In genomic region chr6:16141514-16141913, GRCh38 we compare ENCODE assay signal across 15 cellular contexts. TPM values are rescaled to one million over a fixed set of nuclear protein-coding genes. Genes with fewer than 3 reads are reported as not detected.
DNase-seq lines count a peak whose midpoint lies in the region; ATAC-seq and TF ChIP-seq lines count a peak whose summit lies in the region.
"Had no signal": no experiment of that assay in that cellular context is flagged by ENCODE, and none has a peak within 500 bp of the region (broad histone marks: within the 10 kb centered on the region; RNA-seq: fewer than 3 reads in every experiment).

No MANE protein-coding gene starts in this region.

- no peak overlapping the region for H2BK12ac ChIP-seq in trophoblast cell (ENCODE audit: low read length)

- H2BK120ac ChIP-seq in trophoblast cell (ENCODE audit: insufficient read depth, low read length, poor library complexity): no peak overlapping the region

- H2BK5ac ChIP-seq in trophoblast cell (ENCODE audit: low read depth, low read length, poor library complexity): no peak overlapping the region

- H3K4me1 ChIP-seq in right cardiac atrium (ENCODE audit: control insufficient read depth, insufficient read depth, low read length) (peaks cover 8% of the 10 kb centered on the region), trophoblast cell (ENCODE audit: control insufficient read depth in 1 of 2, insufficient read depth in 2 of 2, low read length in 2 of 2) (no peaks in the 10 kb centered on the region)

- ATAC-seq in Right ventricle myocardium inferior (peak; percentile 66), right cardiac atrium (no peak), T-helper 17 cell (no peak)
- ATAC-seq in CD4-positive, alpha-beta T cell (ENCODE audit: poor library complexity): no peak
- ATAC-seq: CD8-positive, alpha-beta T cell had no signal

- H3K4me3 ChIP-seq in right cardiac atrium (ENCODE audit: low read length) (no peak overlapping the region), trophoblast cell (ENCODE audit: low read depth, low read length) (no peak overlapping the region)

- no peak overlapping the region for H4K91ac ChIP-seq in trophoblast cell (ENCODE audit: low read depth, low read length)

- H2AK5ac ChIP-seq in trophoblast cell (ENCODE audit: low read length): no peak overlapping the region

- no peak overlapping the region for H4K12ac ChIP-seq in trophoblast cell (ENCODE audit: low read depth, low read length)

- H3K27ac Mint-ChIP-seq in T-helper 17 cell (peak overlapping the region; percentile 90), type B pancreatic cell (peak overlapping the region; percentile 14)
- H3K27ac Mint-ChIP-seq in CD4-positive, alpha-beta T cell: no peak overlapping the region
- H3K27ac Mint-ChIP-seq: B cell; CD8-positive, alpha-beta T cell; H9 had no signal

- H3K27ac ChIP-seq in right cardiac atrium (ENCODE audit: low read length): no peak overlapping the region
- H3K27ac ChIP-seq in trophoblast cell (ENCODE audit: low read depth, low read length): no peak overlapping the region
- no peak overlapping the region for H3K27ac ChIP-seq in CD4-positive, alpha-beta T cell (ENCODE audit: low read depth, low read length)
- H3K27ac ChIP-seq: C4-2B had no signal

- H3K4me3 Mint-ChIP-seq in T-helper 17 cell: peak overlapping the region; percentile 43
- H3K4me3 Mint-ChIP-seq in type B pancreatic cell: no peak overlapping the region
- H3K4me3 Mint-ChIP-seq in CD4-positive, alpha-beta T cell: no peak overlapping the region
- H3K4me3 Mint-ChIP-seq: B cell; CD8-positive, alpha-beta T cell; H9 had no signal

- no peak overlapping the region for H3K9ac ChIP-seq in trophoblast cell (ENCODE audit: low read length)

- H2AFZ ChIP-seq in trophoblast cell (ENCODE audit: insufficient read depth, low read length, poor library complexity): no peak overlapping the region

- H3K27me3 ChIP-seq in right cardiac atrium (ENCODE audit: control insufficient read depth, insufficient read depth) (no peaks in the 10 kb centered on the region), trophoblast cell (ENCODE audit: insufficient read depth, low read length) (no peaks in the 10 kb centered on the region)
- H3K27me3 ChIP-seq in CD4-positive, alpha-beta T cell (ENCODE audit: control insufficient read depth, insufficient read depth, low read length): no peaks in the 10 kb centered on the region

- DNase-seq in Right ventricle myocardium inferior (ENCODE audit: missing footprints) (no peak), right cardiac atrium (no peak), T-helper 17 cell (no peak), trophoblast cell (no peak), type B pancreatic cell (ENCODE audit: extremely low spot score, unreplicated experiment) (no peak), SKM-1 (lab: John Stamatoyannopoulos, UW; ENCODE audit: unreplicated experiment) (no peak)
- DNase-seq in CD4-positive, alpha-beta T cell: no peak
- DNase-seq: CD8-positive, alpha-beta T cell; COR-L47; DND-41; GDM1; GOT3; H9 had no signal

- no peaks in the 10 kb centered on the region for H3K9me3 Mint-ChIP-seq in type B pancreatic cell
- no peaks in the 10 kb centered on the region for H3K9me3 Mint-ChIP-seq in CD4-positive, alpha-beta T cell
- H3K9me3 Mint-ChIP-seq: CD8-positive, alpha-beta T cell had no signal

- peaks cover 24 to 41% of the 10 kb centered on the region in 2 experiments for H3K36me3 ChIP-seq in trophoblast cell (ENCODE audit: control insufficient read depth in 1 of 2, insufficient read depth in 2 of 2, low read length in 2 of 2)

- no peak overlapping the region for H3K4ac ChIP-seq in trophoblast cell (ENCODE audit: low read depth, low read length)

- CTCF ChIA-PET in CD4-positive, alpha-beta T cell (lab: Charles Lee): no interaction called here

- no peaks in the 10 kb centered on the region for H3K79me1 ChIP-seq in trophoblast cell (ENCODE audit: low read length)

- H3K36me3 Mint-ChIP-seq in T-helper 17 cell (ENCODE audit: low read depth) (peaks cover 17% of the 10 kb centered on the region), type B pancreatic cell (peaks cover 72% of the 10 kb centered on the region)
- peaks cover 94% of the 10 kb centered on the region for H3K36me3 Mint-ChIP-seq in CD4-positive, alpha-beta T cell (ENCODE audit: low read depth)

- H3K4me2 ChIP-seq in trophoblast cell (ENCODE audit: low read length): no peak overlapping the region

- no peaks in the 10 kb centered on the region for H3K79me2 ChIP-seq in trophoblast cell (ENCODE audit: control insufficient read depth, insufficient read depth, low read length, poor library complexity)

- intact Hi-C loops in Right ventricle myocardium inferior (cut with DNase I): no loop called here
- intact Hi-C loops in right cardiac atrium (cut with DNase I): no loop called here
- intact Hi-C loops in CD4-positive, alpha-beta T cell (cut with DNase I, micrococcal nuclease): no loop called here

- H3K9me3 ChIP-seq in right cardiac atrium (ENCODE audit: control insufficient read depth, low read length): no peaks in the 10 kb centered on the region
- no peaks in the 10 kb centered on the region for H3K9me3 ChIP-seq in T-helper 17 cell (ENCODE audit: control insufficient read depth, low read length, poor library complexity, severe bottlenecking)
- H3K9me3 ChIP-seq in trophoblast cell (ENCODE audit: insufficient read depth, low read depth, low read length): peaks cover 2% of the 10 kb centered on the region
- H3K9me3 ChIP-seq in CD4-positive, alpha-beta T cell (ENCODE audit: control insufficient read depth, low read length): no peaks in the 10 kb centered on the region

- H3K18ac ChIP-seq in trophoblast cell (ENCODE audit: low read length): peak overlapping the region; percentile 40

- H3K4me1 Mint-ChIP-seq in T-helper 17 cell: peaks cover 46% of the 10 kb centered on the region
- H3K4me1 Mint-ChIP-seq in type B pancreatic cell (ENCODE audit: unreplicated experiment): peaks cover 49% of the 10 kb centered on the region
- peaks cover 85% of the 10 kb centered on the region for H3K4me1 Mint-ChIP-seq in CD4-positive, alpha-beta T cell (ENCODE audit: low read depth)

- H3K27me3 Mint-ChIP-seq in T-helper 17 cell (no peaks in the 10 kb centered on the region), type B pancreatic cell (no peaks in the 10 kb centered on the region)
- no peaks in the 10 kb centered on the region for H3K27me3 Mint-ChIP-seq in CD4-positive, alpha-beta T cell
- H3K27me3 Mint-ChIP-seq: B cell had no signal

- H3K23ac ChIP-seq in trophoblast cell (ENCODE audit: low read length): no peak overlapping the region

- POLR2A ChIA-PET in CD4-positive, alpha-beta T cell (lab: Charles Lee): interaction anchor here (1.9 kb wide), 1 partner anchor 11 kb away, joined by 5 read pairs; no protein-coding TSS in a partner anchor

- H4K8ac ChIP-seq in trophoblast cell (ENCODE audit: low read depth, low read length): no peak overlapping the region

- no peak overlapping the region for H3K14ac ChIP-seq in trophoblast cell (ENCODE audit: low read length)

- no peak for TF ChIP-seq CTCF in type B pancreatic cell (conservative IDR thresholded peaks at IDR 0.05)
- TF ChIP-seq CTCF in CD4-positive, alpha-beta T cell (IDR thresholded peaks at IDR 0.05): no peak

RNA-seq across cellular contexts. Expression of gene MYLIP, which starts 12.6 kb away (rescaled TPM):
- total RNA-seq in Right ventricle myocardium inferior: 13.0 TPM
- 10 to 100 TPM; 12.6 to 25.9 (median 22.2) TPM for total RNA-seq in right cardiac atrium
- polyA plus RNA-seq in right cardiac atrium: 13.0 TPM
- 100 to 1,000 TPM; 191 to 229 TPM for total RNA-seq in T-helper 17 cell
- polyA plus RNA-seq in trophoblast cell (2013): 29.7 and 30.4 TPM in 2 replicates
- total RNA-seq in type B pancreatic cell (ENCODE audit: low replicate concordance): 44.4 and 54.9 TPM in 2 replicates
- total RNA-seq in CD4-positive, alpha-beta T cell: 100 to 1,000 TPM; 324 TPM
